ENCODE assay signal across 21 cellular contexts in genomic region chr10:31878486-31878885, GRCh38.
"Had no signal": no experiment of that assay in that cellular context is flagged by ENCODE, and none has a peak within 500 bp of the region (broad histone marks: within the 10 kb centered on the region; RNA-seq: fewer than 3 reads in every experiment).

No MANE protein-coding gene starts in this region.

- H3K4me3 ChIP-seq: ascending aorta, body of pancreas had no signal

- H3K27ac ChIP-seq: ascending aorta, body of pancreas, VCaP had no signal

- H3K27ac Mint-ChIP-seq: activated CD8-positive, alpha-beta T cell treated with anti-CD3 and anti-CD28 coated beads for 36 hours; activated naive CD4-positive, alpha-beta T cell treated with anti-CD3 and anti-CD28 coated beads, Interleukin-2, amount 50 U/mL, for 24 hours had no signal

- H3K27me3 Mint-ChIP-seq: activated CD4-positive, alpha-beta T cell treated with anti-CD3 and anti-CD28 coated beads for 36 hours; activated CD8-positive, alpha-beta T cell treated with anti-CD3 and anti-CD28 coated beads for 36 hours; activated naive CD4-positive, alpha-beta T cell treated with anti-CD3 and anti-CD28 coated beads, Interleukin-2, amount 50 U/mL, for 24 hours had no signal

- H3K36me3 ChIP-seq: ascending aorta had no signal

- H3K27me3 ChIP-seq: ascending aorta, body of pancreas had no signal

- H3K4me3 Mint-ChIP-seq: activated CD4-positive, alpha-beta T cell treated with anti-CD3 and anti-CD28 coated beads for 36 hours; activated CD8-positive, alpha-beta T cell treated with anti-CD3 and anti-CD28 coated beads for 36 hours; activated naive CD4-positive, alpha-beta T cell treated with anti-CD3 and anti-CD28 coated beads, Interleukin-2, amount 50 U/mL, for 24 hours had no signal

- ATAC-seq: activated CD4-positive, alpha-beta T cell treated with anti-CD3 and anti-CD28 coated beads for 36 hours; activated CD8-positive, alpha-beta T cell treated with anti-CD3 and anti-CD28 coated beads for 36 hours; body of pancreas had no signal

- H3K9ac ChIP-seq: SK-N-SH had no signal

- H3K9me3 Mint-ChIP-seq: activated CD8-positive, alpha-beta T cell treated with anti-CD3 and anti-CD28 coated beads for 36 hours; activated naive CD4-positive, alpha-beta T cell treated with anti-CD3 and anti-CD28 coated beads, Interleukin-2, amount 50 U/mL, for 24 hours had no signal

- DNase-seq: activated CD4-positive, alpha-beta T cell treated with anti-CD3 and anti-CD28 coated beads for 36 hours; activated CD8-positive, alpha-beta memory T cell treated with anti-CD3 and anti-CD28 coated beads, Interleukin-2, amount 50 U/mL, for 4 hours; activated CD8-positive, alpha-beta T cell treated with anti-CD3 and anti-CD28 coated beads for 36 hours; activated effector memory CD4-positive, alpha-beta T cell treated with Interleukin-2 at 50 U/mL for 16 hours; activated naive CD4-positive, alpha-beta T cell; body of pancreas; central memory CD4-positive, alpha-beta T cell; MM.1S; NCI-H1105; NCI-H1436; NCI-H1694 treated with DMSO at 0.1 percent for 48 hours; NCI-H2029 treated with DMSO at 0.1 percent for 48 hours; NCI-H446; NCI-H524 treated with DMSO at 0.1 percent for 48 hours; NCI-H748 treated with DMSO at 0.1 percent for 48 hours; SK-N-SH; T-helper 1 cell had no signal

- FAIRE-seq: bronchial epithelial cell had no signal

- H3K9me3 ChIP-seq: ascending aorta, body of pancreas, SK-N-SH had no signal

- H3K4me2 ChIP-seq: SK-N-SH had no signal
